ENCODE assay signal across 1 cellular context in the genomic region with DNA sequence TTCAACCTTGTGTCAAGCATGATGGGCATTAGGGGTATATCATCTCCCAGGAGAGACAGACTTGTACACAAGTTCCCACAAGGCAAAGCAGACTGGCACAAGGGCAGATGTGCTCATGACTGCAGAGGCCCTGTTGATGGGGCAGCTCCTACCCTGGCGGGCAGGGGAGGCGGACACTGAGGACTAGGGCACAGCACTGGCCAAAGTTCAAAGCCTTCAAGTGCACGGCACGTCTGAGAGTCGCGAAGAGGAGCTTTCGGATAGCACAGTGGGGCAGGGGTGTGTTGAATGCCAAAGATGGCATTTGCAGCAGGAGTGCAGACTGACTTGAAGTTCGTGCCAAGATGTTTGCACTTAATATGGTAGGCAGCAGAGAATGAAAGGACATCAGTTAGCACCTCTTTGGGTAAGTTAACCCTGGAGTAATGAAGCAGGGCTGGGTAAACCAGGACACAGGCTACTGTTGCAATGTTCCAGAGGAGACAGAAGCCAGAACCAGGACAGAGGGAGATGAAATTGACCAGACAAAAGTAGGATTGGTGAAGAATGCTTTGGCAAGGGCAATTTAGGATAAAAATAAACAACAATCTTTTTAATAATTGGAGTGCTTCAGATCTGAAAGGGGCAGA.
TF ChIP-seq lines count a peak whose summit lies in the region.

No MANE protein-coding gene starts in this region.

TF ChIP-seq in HepG2, 621 proteins besides CTCF, POLR2A, EP300 and RAD21 (continued from another document):
- TF ChIP-seq HIC2 (CRISPR knock-in tag; IDR thresholded peaks at IDR 0.05; ENCODE audit: low read depth) (0 out of 2 replicates have a peak, but pooled peaks have one; percentile 25), HNF4A (CRISPR knock-in tag; IDR thresholded peaks at IDR 0.05) (0 out of 2 replicates have a peak, but pooled peaks have one; percentile 39)
